ENCODE assay signal across 1 cellular context in the genomic region with DNA sequence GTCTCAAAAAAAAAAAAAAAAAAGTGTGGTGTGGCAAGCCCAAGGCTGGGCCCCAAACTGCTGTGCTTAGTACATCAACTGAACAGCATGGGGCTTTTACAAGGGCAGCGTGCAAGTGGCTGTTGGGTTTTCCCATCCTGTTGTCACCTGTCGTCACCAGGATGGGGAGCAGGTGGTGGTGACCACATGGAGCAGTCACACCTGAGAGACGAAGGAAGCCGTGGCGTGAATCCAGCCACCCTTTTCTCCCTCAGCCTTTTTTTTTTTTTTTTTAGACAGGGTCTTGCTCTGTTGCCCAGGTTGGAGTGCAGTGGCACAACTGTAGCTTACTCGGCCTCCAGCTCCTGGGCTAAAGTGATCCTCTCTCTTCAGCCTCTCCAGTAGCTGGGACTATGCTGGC.
TF ChIP-seq lines count a peak whose summit lies in the region.

No MANE protein-coding gene starts in this region.

TF ChIP-seq in H1, 55 proteins besides CTCF, POLR2A, EP300 and RAD21:
- TF ChIP-seq SIX5 (IDR thresholded peaks at IDR 0.05; ENCODE audit: low read depth, low read length) (no peak), RFX5 (IDR thresholded peaks at IDR 0.05; ENCODE audit: borderline replicate concordance, low read depth, low read length) (peak; percentile 41; the same call in 1 of the 2 replicates), POLR2AphosphoS5 (IDR thresholded peaks at IDR 0.05; ENCODE audit: low read depth, low read length) (no peak), SRF (IDR thresholded peaks at IDR 0.05; ENCODE audit: low read depth, low read length) (no peak), JUN (IDR thresholded peaks at IDR 0.05; ENCODE audit: low read depth, low read length) (no peak), YY1 (IDR thresholded peaks at IDR 0.05; ENCODE audit: low read depth, low read length) (no peak), SIRT6 (IDR thresholded peaks at IDR 0.05; ENCODE audit: low read length) (no peak), MAFK (IDR thresholded peaks at IDR 0.05; ENCODE audit: low read depth, low read length) (no peak), RBBP5 (IDR thresholded peaks at IDR 0.05; ENCODE audit: borderline replicate concordance, low read depth, low read length) (no peak)
TF ChIP-seq in H1: peak in this region for 1.
